Comparison of ENCODE assay signal across 7 cellular contexts in genomic region chr10:2604891-2605290, GRCh38.
"Had no signal": no experiment of that assay in that cellular context is flagged by ENCODE, and none has a peak within 500 bp of the region (broad histone marks: within the 10 kb centered on the region; RNA-seq: fewer than 3 reads in every experiment).

No MANE protein-coding gene starts in this region.

- FAIRE-seq: GM12878, GM12891, GM12892, GM18507, GM19239 had no signal

- H3K4me3 ChIP-seq: GM12878 had no signal

- DNase-seq: GDM1, GF-D8 had no signal

- ATAC-seq: GM12878 had no signal
